ENCODE assay signal across 15 cellular contexts in the genomic region with DNA sequence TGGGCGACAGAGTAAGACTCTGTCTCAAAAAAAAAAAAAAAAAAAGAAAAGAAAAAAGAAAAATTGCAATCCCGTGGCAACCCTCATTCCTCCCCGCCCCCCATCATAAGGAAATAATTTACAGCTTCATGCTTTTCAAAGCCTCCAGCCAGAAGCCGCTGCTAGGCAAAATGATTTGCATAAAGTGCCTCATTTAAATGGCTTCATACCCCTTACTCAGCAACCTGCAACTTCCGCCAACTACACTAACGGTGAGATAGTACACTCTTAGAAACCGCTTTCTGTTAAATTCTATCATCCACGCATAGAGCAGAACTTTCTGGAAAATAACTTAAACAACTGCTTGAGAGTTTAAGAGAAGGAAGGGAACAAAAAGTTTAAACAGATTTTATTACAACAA. TPM values are rescaled to one million over a fixed set of nuclear protein-coding genes. Genes with fewer than 3 reads are reported as not detected.
A peak's percentile ranks its signal among the peaks of the same experiment; 100 is the strongest.
DNase-seq lines count a peak whose midpoint lies in the region; ATAC-seq and TF ChIP-seq lines count a peak whose summit lies in the region.
"Had no signal": no experiment of that assay in that cellular context is flagged by ENCODE, and none has a peak within 500 bp of the region (broad histone marks: within the 10 kb centered on the region; RNA-seq: fewer than 3 reads in every experiment).

No MANE protein-coding gene starts in this region.

- H3K4me1 Mint-ChIP-seq in activated naive CD4-positive, alpha-beta T cell treated with anti-CD3 and anti-CD28 coated beads for 36 hours (ENCODE audit: low read depth) = peaks cover 79% of the 10 kb centered on the region
- peaks cover 75% of the 10 kb centered on the region for H3K4me1 Mint-ChIP-seq in activated CD4-positive, alpha-beta memory T cell treated with anti-CD3 and anti-CD28 coated beads for 36 hours (ENCODE audit: low read depth)
- H3K4me1 Mint-ChIP-seq in stimulated activated naive CD8-positive, alpha-beta T cell treated with anti-CD3 and anti-CD28 coated beads, Interleukin-15, amount 100 ng/mL, for 72 hours = peaks cover 81% of the 10 kb centered on the region

- CTCF ChIA-PET in activated naive CD4-positive, alpha-beta T cell treated with anti-CD3 and anti-CD28 coated beads for 36 hours (lab: Charles Lee) = interaction anchor here (0.6 to 1.3 kb wide), 2 partner anchors 9 to 37 kb away, joined by 3 read pairs; no protein-coding TSS in a partner anchor
- CTCF ChIA-PET in activated CD4-positive, alpha-beta memory T cell treated with anti-CD3 and anti-CD28 coated beads for 36 hours (lab: Charles Lee) = interaction anchor here (1.0 to 1.2 kb wide), 2 partner anchors 12 to 146 kb away, joined by 3 read pairs; no protein-coding TSS in a partner anchor

- peak overlapping the region; percentile 22 for H3K4me3 Mint-ChIP-seq in activated naive CD4-positive, alpha-beta T cell treated with anti-CD3 and anti-CD28 coated beads for 36 hours
- H3K4me3 Mint-ChIP-seq in activated CD4-positive, alpha-beta memory T cell treated with anti-CD3 and anti-CD28 coated beads for 36 hours = peak overlapping the region; percentile 35
- peak overlapping the region; percentile 66 for H3K4me3 Mint-ChIP-seq in stimulated activated naive CD8-positive, alpha-beta T cell treated with anti-CD3 and anti-CD28 coated beads, Interleukin-15, amount 100 ng/mL, for 72 hours
- H3K4me3 Mint-ChIP-seq: neural crest cell had no signal

- peak overlapping the region; percentile 72 for H3K27ac Mint-ChIP-seq in activated naive CD4-positive, alpha-beta T cell treated with anti-CD3 and anti-CD28 coated beads for 36 hours
- peak overlapping the region; percentile 75 for H3K27ac Mint-ChIP-seq in activated CD4-positive, alpha-beta memory T cell treated with anti-CD3 and anti-CD28 coated beads for 36 hours
- H3K27ac Mint-ChIP-seq in stimulated activated naive CD8-positive, alpha-beta T cell treated with anti-CD3 and anti-CD28 coated beads, Interleukin-15, amount 100 ng/mL, for 72 hours = peak overlapping the region; percentile 48 to 52

- peak; percentile 49 for DNase-seq in activated naive CD4-positive, alpha-beta T cell treated with anti-CD3 and anti-CD28 coated beads for 36 hours
- DNase-seq in activated naive CD4-positive, alpha-beta T cell treated with anti-CD3 and anti-CD28 coated beads, Interleukin-2, amount 50 U/mL, for 16 hours = no peak
- DNase-seq in activated CD4-positive, alpha-beta memory T cell treated with anti-CD3 and anti-CD28 coated beads for 36 hours = peak; percentile 52
- DNase-seq in effector CD8-positive, alpha-beta T cell (lab: John Stamatoyannopoulos, UW) = peak; percentile 20
- no peak for DNase-seq in stimulated activated naive CD8-positive, alpha-beta T cell treated with anti-CD3 and anti-CD28 coated beads, Interleukin-15, amount 100 ng/mL, for 72 hours
- DNase-seq in COLO829 (ENCODE audit: low spot score) (no peak), cardiac septum (ENCODE audit: low spot score) (no peak)
- DNase-seq: activated CD8-positive, alpha-beta memory T cell treated with anti-CD3 and anti-CD28 coated beads, Interleukin-2, amount 50 U/mL, for 48 hours; foreskin fibroblast; HCEC 1CT; lower lobe of right lung; NCI-H2171 treated with DMSO at 0.1 percent for 48 hours; SJCRH30 had no signal

- peak; percentile 57 for ATAC-seq in stimulated activated naive CD8-positive, alpha-beta T cell treated with anti-CD3 and anti-CD28 coated beads, Interleukin-15, amount 100 ng/mL, for 72 hours
- no peak for ATAC-seq in SK-N-SH treated with all-trans-retinoic acid at 6 μM for 48 hours

- peaks cover 15% of the 10 kb centered on the region for H3K9me3 Mint-ChIP-seq in activated naive CD4-positive, alpha-beta T cell treated with anti-CD3 and anti-CD28 coated beads for 36 hours
- H3K9me3 Mint-ChIP-seq in activated CD4-positive, alpha-beta memory T cell treated with anti-CD3 and anti-CD28 coated beads for 36 hours = peaks cover 13% of the 10 kb centered on the region
- peaks cover 3 to 16% of the 10 kb centered on the region in 2 donors for H3K9me3 Mint-ChIP-seq in stimulated activated naive CD8-positive, alpha-beta T cell treated with anti-CD3 and anti-CD28 coated beads, Interleukin-15, amount 100 ng/mL, for 72 hours

- no peaks in the 10 kb centered on the region for H3K27me3 Mint-ChIP-seq in activated naive CD4-positive, alpha-beta T cell treated with anti-CD3 and anti-CD28 coated beads for 36 hours (ENCODE audit: low read depth)
- H3K27me3 Mint-ChIP-seq in activated CD4-positive, alpha-beta memory T cell treated with anti-CD3 and anti-CD28 coated beads for 36 hours = no peaks in the 10 kb centered on the region
- no peaks in the 10 kb centered on the region for H3K27me3 Mint-ChIP-seq in stimulated activated naive CD8-positive, alpha-beta T cell treated with anti-CD3 and anti-CD28 coated beads, Interleukin-15, amount 100 ng/mL, for 72 hours

- H3K36me3 Mint-ChIP-seq in activated naive CD4-positive, alpha-beta T cell treated with anti-CD3 and anti-CD28 coated beads for 36 hours (ENCODE audit: low read depth) = peaks cover 19% of the 10 kb centered on the region
- H3K36me3 Mint-ChIP-seq in activated CD4-positive, alpha-beta memory T cell treated with anti-CD3 and anti-CD28 coated beads for 36 hours = peaks cover 27% of the 10 kb centered on the region

- POLR2A ChIA-PET in activated CD4-positive, alpha-beta memory T cell treated with anti-CD3 and anti-CD28 coated beads for 36 hours (lab: Charles Lee) = interaction anchor here (2.3 to 2.5 kb wide), 2 partner anchors 18 to 22 kb away, joined by 10 to 21 read pairs; a partner anchor contains a TSS

- intact Hi-C loops in activated naive CD4-positive, alpha-beta T cell treated with anti-CD3 and anti-CD28 coated beads for 36 hours (cut with micrococcal nuclease) = loop anchor here (2.0 kb wide), 1 partner anchor 17 kb away; no protein-coding TSS in a partner anchor
- intact Hi-C loops in activated CD4-positive, alpha-beta memory T cell treated with anti-CD3 and anti-CD28 coated beads for 36 hours (cut with micrococcal nuclease) = loop anchor here (1.0 to 2.0 kb wide), 2 partner anchors 9 to 19 kb away; no protein-coding TSS in a partner anchor
- intact Hi-C loops in cardiac septum (cut with DNase I) = no loop called here

TF ChIP-seq in SK-N-SH treated with all-trans-retinoic acid at 6 μM for 48 hours, 23 proteins besides CTCF, POLR2A, EP300 and RAD21:
- TF ChIP-seq OSR1 (CRISPR knock-in tag; IDR thresholded peaks at IDR 0.05) (no peak), ZNF70 (CRISPR knock-in tag; IDR thresholded peaks at IDR 0.05) (no peak), ZNF565 (CRISPR knock-in tag; conservative IDR thresholded peaks at IDR 0.05; ENCODE audit: low read depth) (no peak), ZNF8 (CRISPR knock-in tag; IDR thresholded peaks at IDR 0.05) (no peak), ESRRG (CRISPR knock-in tag; IDR thresholded peaks at IDR 0.05) (no peak), TCF4 (CRISPR knock-in tag; IDR thresholded peaks at IDR 0.05; ENCODE audit: borderline replicate concordance) (no peak), RARB (CRISPR knock-in tag; IDR thresholded peaks at IDR 0.05) (no peak), SNAI2 (CRISPR knock-in tag; IDR thresholded peaks at IDR 0.05) (no peak), ZFP30 (CRISPR knock-in tag; IDR thresholded peaks at IDR 0.05) (no peak), TOX (CRISPR knock-in tag; IDR thresholded peaks at IDR 0.05; ENCODE audit: borderline replicate concordance) (no peak)
- TF ChIP-seq, protein P1, sequence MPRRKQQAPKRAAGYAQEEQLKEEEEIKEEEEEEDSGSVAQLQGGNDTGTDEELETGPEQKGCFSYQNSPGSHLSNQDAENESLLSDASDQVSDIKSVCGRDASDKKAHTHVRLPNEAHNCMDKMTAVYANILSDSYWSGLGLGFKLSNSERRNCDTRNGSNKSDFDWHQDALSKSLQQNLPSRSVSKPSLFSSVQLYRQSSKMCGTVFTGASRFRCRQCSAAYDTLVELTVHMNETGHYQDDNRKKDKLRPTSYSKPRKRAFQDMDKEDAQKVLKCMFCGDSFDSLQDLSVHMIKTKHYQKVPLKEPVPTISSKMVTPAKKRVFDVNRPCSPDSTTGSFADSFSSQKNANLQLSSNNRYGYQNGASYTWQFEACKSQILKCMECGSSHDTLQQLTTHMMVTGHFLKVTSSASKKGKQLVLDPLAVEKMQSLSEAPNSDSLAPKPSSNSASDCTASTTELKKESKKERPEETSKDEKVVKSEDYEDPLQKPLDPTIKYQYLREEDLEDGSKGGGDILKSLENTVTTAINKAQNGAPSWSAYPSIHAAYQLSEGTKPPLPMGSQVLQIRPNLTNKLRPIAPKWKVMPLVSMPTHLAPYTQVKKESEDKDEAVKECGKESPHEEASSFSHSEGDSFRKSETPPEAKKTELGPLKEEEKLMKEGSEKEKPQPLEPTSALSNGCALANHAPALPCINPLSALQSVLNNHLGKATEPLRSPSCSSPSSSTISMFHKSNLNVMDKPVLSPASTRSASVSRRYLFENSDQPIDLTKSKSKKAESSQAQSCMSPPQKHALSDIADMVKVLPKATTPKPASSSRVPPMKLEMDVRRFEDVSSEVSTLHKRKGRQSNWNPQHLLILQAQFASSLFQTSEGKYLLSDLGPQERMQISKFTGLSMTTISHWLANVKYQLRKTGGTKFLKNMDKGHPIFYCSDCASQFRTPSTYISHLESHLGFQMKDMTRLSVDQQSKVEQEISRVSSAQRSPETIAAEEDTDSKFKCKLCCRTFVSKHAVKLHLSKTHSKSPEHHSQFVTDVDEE (CRISPR knock-in tag; IDR thresholded peaks at IDR 0.05) = no peak
- TF ChIP-seq, protein P2, sequence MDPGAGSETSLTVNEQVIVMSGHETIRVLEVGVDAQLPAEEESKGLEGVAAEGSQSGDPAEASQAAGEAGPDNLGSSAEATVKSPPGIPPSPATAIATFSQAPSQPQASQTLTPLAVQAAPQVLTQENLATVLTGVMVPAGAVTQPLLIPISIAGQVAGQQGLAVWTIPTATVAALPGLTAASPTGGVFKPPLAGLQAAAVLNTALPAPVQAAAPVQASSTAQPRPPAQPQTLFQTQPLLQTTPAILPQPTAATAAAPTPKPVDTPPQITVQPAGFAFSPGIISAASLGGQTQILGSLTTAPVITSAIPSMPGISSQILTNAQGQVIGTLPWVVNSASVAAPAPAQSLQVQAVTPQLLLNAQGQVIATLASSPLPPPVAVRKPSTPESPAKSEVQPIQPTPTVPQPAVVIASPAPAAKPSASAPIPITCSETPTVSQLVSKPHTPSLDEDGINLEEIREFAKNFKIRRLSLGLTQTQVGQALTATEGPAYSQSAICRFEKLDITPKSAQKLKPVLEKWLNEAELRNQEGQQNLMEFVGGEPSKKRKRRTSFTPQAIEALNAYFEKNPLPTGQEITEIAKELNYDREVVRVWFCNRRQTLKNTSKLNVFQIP (CRISPR knock-in tag; IDR thresholded peaks at IDR 0.05; ENCODE audit: borderline replicate concordance, low read depth) = no peak

RNA-seq across cellular contexts. Expression of a gene that starts 17.8 kb away (rescaled TPM):
- 10 to 100 TPM; 34.8 to 36.4 TPM for total RNA-seq in activated naive CD4-positive, alpha-beta T cell treated with anti-CD3 and anti-CD28 coated beads for 36 hours
- total RNA-seq in activated CD4-positive, alpha-beta memory T cell treated with anti-CD3 and anti-CD28 coated beads for 36 hours = 10 to 100 TPM; 42.8 to 48.0 TPM
- total RNA-seq in cardiac septum = 20.9 TPM

Comparison
In these comparisons a context has a peak if more than half of its experiments do, and no peak if none do; other contexts are left out.
1. DNase-seq: peak in activated naive CD4-positive, alpha-beta T cell treated with anti-CD3 and anti-CD28 coated beads for 36 hours (single experiment), activated CD4-positive, alpha-beta memory T cell treated with anti-CD3 and anti-CD28 coated beads for 36 hours (single experiment) and effector CD8-positive, alpha-beta T cell (single experiment); none in activated naive CD4-positive, alpha-beta T cell treated with anti-CD3 and anti-CD28 coated beads, Interleukin-2, amount 50 U/mL, for 16 hours (single experiment), stimulated activated naive CD8-positive, alpha-beta T cell treated with anti-CD3 and anti-CD28 coated beads, Interleukin-15, amount 100 ng/mL, for 72 hours (0 of 2), COLO829 (single experiment) and cardiac septum (single experiment).
2. Peak in every context shown above with its lines, with median percentiles within 50 percentile points of each other: H3K27ac Mint-ChIP-seq and H3K4me3 Mint-ChIP-seq.